ENCODE assay signal across 17 cellular contexts in genomic region chr11:1597331-1597741, GRCh38. TPM values are rescaled to one million over a fixed set of nuclear protein-coding genes. Genes with fewer than 3 reads are reported as not detected.
DNase-seq lines count a peak whose midpoint lies in the region; ATAC-seq and TF ChIP-seq lines count a peak whose summit lies in the region.
"Had no signal": no experiment of that assay in that cellular context is flagged by ENCODE, and none has a peak within 500 bp of the region (broad histone marks: within the 10 kb centered on the region; RNA-seq: fewer than 3 reads in every experiment).

No MANE protein-coding gene starts in this region.

- H3K9me3 Mint-ChIP-seq in GM23338, result peaks cover 20% of the 10 kb centered on the region; the same call in 2 of the 3 replicates
- H3K9me3 Mint-ChIP-seq in chondrocyte (ENCODE audit: low read depth), result no peaks in the 10 kb centered on the region
- H3K9me3 Mint-ChIP-seq: CD4-positive, alpha-beta memory T cell had no signal

- peak overlapping the region; percentile 70 for H3K4me2 ChIP-seq in GM23338

- H3K4me1 Mint-ChIP-seq in GM23338, result peaks cover 28% of the 10 kb centered on the region
- H3K4me1 Mint-ChIP-seq in chondrocyte (ENCODE audit: low read depth), result no peaks in the 10 kb centered on the region

- peak overlapping the region; percentile 73 for H2AFZ ChIP-seq in GM23338

- peaks cover 13% of the 10 kb centered on the region; the same call in 1 of the 2 replicates for H3F3A ChIP-seq in GM23338 (replicated peaks; ENCODE audit: low read depth)

- H3K4me1 ChIP-seq in GM23338 (ENCODE audit: insufficient read depth) (peaks cover 18% of the 10 kb centered on the region), spleen (peaks cover 0 to 19% (median 6%) of the 10 kb centered on the region in 6 donors), thyroid gland (no peaks in the 10 kb centered on the region)

- no peak overlapping the region for H3K27ac Mint-ChIP-seq in GM23338
- no peak overlapping the region for H3K27ac Mint-ChIP-seq in chondrocyte (ENCODE audit: unreplicated experiment)
- H3K27ac Mint-ChIP-seq: CD4-positive, alpha-beta memory T cell had no signal

- H3K27me3 ChIP-seq in GM23338 (ENCODE audit: insufficient read depth), result no peaks in the 10 kb centered on the region
- peaks cover 0 to 84% (median 0%) of the 10 kb centered on the region in 7 donors for H3K27me3 ChIP-seq in spleen (replicated peaks in 1 of 7)
- no peaks in the 10 kb centered on the region for H3K27me3 ChIP-seq in thyroid gland

- TF ChIP-seq CTCF in GM23338 (conservative IDR thresholded peaks at IDR 0.05; ENCODE audit: low read depth in 2 of 2) (no peak), chondrocyte (IDR thresholded peaks at IDR 0.05) (no peak), spleen (IDR thresholded peaks at IDR 0.05 in 8 of 11, conservative IDR thresholded peaks at IDR 0.05 in 3 of 11) (no peak), thyroid gland (IDR thresholded peaks at IDR 0.05) (no peak), GM10266 (IDR thresholded peaks at IDR 0.05; ENCODE audit: control insufficient read depth, insufficient read depth, low read depth, missing control alignments) (no peak)

- intact Hi-C loops in head of caudate nucleus (cut with DNase I) (no loop called here), spleen (cut with DNase I; ENCODE audit: low total_unique reads) (no loop called here), thyroid gland (cut with DNase I) (no loop called here)

- peaks cover 17% of the 10 kb centered on the region for H3K27me3 Mint-ChIP-seq in GM23338 (ENCODE audit: insufficient read depth, low read depth, poor library complexity)
- peaks cover 81% of the 10 kb centered on the region for H3K27me3 Mint-ChIP-seq in chondrocyte (ENCODE audit: low read depth)

- DNase-seq in GM23338 (ENCODE audit: low spot score) (no peak), chondrocyte (ENCODE audit: low spot score) (peak; percentile 54), head of caudate nucleus (peak in 25 of 42 donors; percentile 14 to 77 (median 34)), spleen (peak; percentile 49), NCI-H146 (lab: John Stamatoyannopoulos, UW) (no peak), thyroid gland (no peak), GM10266 (ENCODE audit: extremely low spot score) (no peak), NCI-H2227 treated with DMSO at 0.1 percent for 48 hours (lab: John Stamatoyannopoulos, UW) (no peak)
- DNase-seq: ACHN; CD4-positive, alpha-beta memory T cell; DMS79 had no signal

- no peaks in the 10 kb centered on the region for H3K36me3 ChIP-seq in GM23338 (ENCODE audit: insufficient read depth)
- no peaks in the 10 kb centered on the region for H3K36me3 ChIP-seq in spleen
- H3K36me3 ChIP-seq in thyroid gland, result no peaks in the 10 kb centered on the region

- H3K4me3 ChIP-seq in GM23338 (no peak overlapping the region), spleen (no peak overlapping the region), thyroid gland (replicated peaks in 1 of 3) (no peak overlapping the region)

- no peaks in the 10 kb centered on the region for H3K9me3 ChIP-seq in spleen
- H3K9me3 ChIP-seq in thyroid gland, result no peaks in the 10 kb centered on the region

- H3K27ac ChIP-seq in GM23338 (ENCODE audit: low read depth) (no peak overlapping the region), spleen (peak overlapping the region in 3 of 8 donors; percentile 37 to 63 (median 44)), thyroid gland (no peak overlapping the region)
- H3K27ac ChIP-seq: C4-2B had no signal

- H4K20me1 ChIP-seq in GM23338 (replicated peaks; ENCODE audit: insufficient read depth), result no peaks in the 10 kb centered on the region

- 78 to 87% (median 82%) methylated on average over 9 of the region's 9 CpGs for WGBS in spleen, 5 donors
- WGBS in thyroid gland, 2 donors, result 80 to 95% methylated on average over 9 of the region's 9 CpGs

- no peak for ATAC-seq in GM23338
- ATAC-seq: HCT116, HepG2 had no signal

- TF ChIP-seq POLR2A in spleen (IDR thresholded peaks at IDR 0.05) (no peak), thyroid gland (IDR thresholded peaks at IDR 0.05) (no peak)

- no peaks in the 10 kb centered on the region for H3K79me2 ChIP-seq in GM23338 (replicated peaks; ENCODE audit: insufficient read depth)

- H3K9me2 ChIP-seq in GM23338 (ENCODE audit: insufficient read depth), result no peaks in the 10 kb centered on the region

- H3K36me3 Mint-ChIP-seq in GM23338 (ENCODE audit: low read depth) (peaks cover 5% of the 10 kb centered on the region; the same call in 1 of the 3 replicates), chondrocyte (ENCODE audit: low read depth) (peaks cover 7% of the 10 kb centered on the region)
- H3K36me3 Mint-ChIP-seq: CD4-positive, alpha-beta memory T cell had no signal

- no peak overlapping the region; the same call in 2 of the 3 replicates for H3K4me3 Mint-ChIP-seq in GM23338
- no peak overlapping the region for H3K4me3 Mint-ChIP-seq in chondrocyte (ENCODE audit: unreplicated experiment)
- H3K4me3 Mint-ChIP-seq: CD4-positive, alpha-beta memory T cell had no signal

TF ChIP-seq in GM23338, 12 proteins besides CTCF, POLR2A, EP300 and RAD21:
- TF ChIP-seq EZH2 (IDR thresholded peaks at IDR 0.05; ENCODE audit: low read depth, unreplicated experiment), result no peak

RNA-seq across cellular contexts. Expression of gene KRTAP5-2, which starts 0.8 kb away (rescaled TPM):
- not detected in 2 replicates for total RNA-seq in GM23338 (2014; rRNA removed; shearing (Covaris generic))
- polyA plus RNA-seq in GM23338 (2016; fragmentation: Nextera tagmentation; extraction: Ambion mirVana), result not detected in 2 replicates
- total RNA-seq in chondrocyte, result not detected in 3 replicates
- total RNA-seq in spleen, result not detected
- not detected for polyA plus RNA-seq in spleen
- total RNA-seq in thyroid gland, result not detected
- total RNA-seq: A172; CD4-positive, alpha-beta memory T cell; G401; H4; HepG2 had no signal
- polyA plus RNA-seq: CD4-positive, alpha-beta memory T cell; HepG2 had no signal

RNA-seq across cellular contexts. Expression of gene KRTAP5-3, which starts 10.9 kb away (rescaled TPM):
- total RNA-seq in GM23338 (2014; rRNA removed; shearing (Covaris generic)), result not detected in 2 replicates
- polyA plus RNA-seq in GM23338 (2016; fragmentation: Nextera tagmentation; extraction: Ambion mirVana) (not detected in 2 replicates), spleen (not detected)
- total RNA-seq in chondrocyte (not detected in 3 replicates), spleen (not detected), thyroid gland (not detected)
- total RNA-seq: A172; CD4-positive, alpha-beta memory T cell; G401; H4; HepG2 had no signal
- polyA plus RNA-seq: CD4-positive, alpha-beta memory T cell; HepG2 had no signal

RNA-seq across cellular contexts. Expression of gene KRTAP5-1, which starts 12.3 kb away (rescaled TPM):
- not detected in 2 replicates for total RNA-seq in GM23338 (2014; rRNA removed; shearing (Covaris generic))
- polyA plus RNA-seq in GM23338 (2016; fragmentation: Nextera tagmentation; extraction: Ambion mirVana) (not detected in 2 replicates), spleen (not detected)
- total RNA-seq in chondrocyte (not detected in 3 replicates), spleen (not detected), thyroid gland (not detected)
- total RNA-seq: A172; CD4-positive, alpha-beta memory T cell; G401; H4; HepG2 had no signal
- polyA plus RNA-seq: HepG2 had no signal

RNA-seq across cellular contexts. Expression of gene KRTAP5-4, which starts 24.6 kb away (rescaled TPM):
- total RNA-seq in GM23338 (2014; rRNA removed; shearing (Covaris generic)), result not detected in 2 replicates
- polyA plus RNA-seq in GM23338 (2016; fragmentation: Nextera tagmentation; extraction: Ambion mirVana) (not detected in 2 replicates), spleen (not detected)
- total RNA-seq in chondrocyte (not detected in 3 replicates), spleen (not detected), thyroid gland (not detected)
- total RNA-seq: A172; CD4-positive, alpha-beta memory T cell; G401; H4; HepG2 had no signal
- polyA plus RNA-seq: CD4-positive, alpha-beta memory T cell; HepG2 had no signal

RNA-seq across cellular contexts. Expression of gene DUSP8, which starts 25.3 kb away (rescaled TPM):
- 1.1 and 3.3 TPM in 2 replicates for total RNA-seq in GM23338 (2014; rRNA removed; shearing (Covaris generic))
- polyA plus RNA-seq in GM23338 (2016; fragmentation: Nextera tagmentation; extraction: Ambion mirVana) (1.1 TPM in 2 replicates), spleen (1 to 10 TPM in 1 of 3 donors, under 1 TPM in 2; 0.38 to 3.2 (median 0.87) TPM)
- total RNA-seq in chondrocyte (6.9 to 12.6 TPM (median 12.1 TPM) in 3 replicates), spleen (10 to 100 TPM in 1 of 7 donors, 1 to 10 TPM in 6; 1.4 to 18.4 (median 3.1) TPM), thyroid gland (1 to 10 TPM; 1.3 to 3.5 (median 2.5) TPM)

Comparison
In these comparisons a context has a peak if more than half of its experiments do, and no peak if none do; other contexts are left out.
1. DNase-seq: peak in chondrocyte (single experiment), head of caudate nucleus (25 of 42) and spleen (single experiment); none in GM23338 (single experiment), NCI-H146 (single experiment), thyroid gland (0 of 2), GM10266 (single experiment) and NCI-H2227 treated with DMSO at 0.1 percent for 48 hours (single experiment).